Comparison of ENCODE assay signal across 13 cellular contexts in genomic region chr1:4027492-4028138, GRCh38.
DNase-seq lines count a peak whose midpoint lies in the region; ATAC-seq and TF ChIP-seq lines count a peak whose summit lies in the region.
"Had no signal": no experiment of that assay in that cellular context is flagged by ENCODE, and none has a peak within 500 bp of the region (broad histone marks: within the 10 kb centered on the region; RNA-seq: fewer than 3 reads in every experiment).

No MANE protein-coding gene starts in this region.

- peaks cover 10% of the 10 kb centered on the region for H3K27me3 Mint-ChIP-seq in nephron progenitor cell (ENCODE audit: low read depth, poor library complexity)

- peak overlapping the region; percentile 81 for H3K27ac ChIP-seq in BLaER1

- H3K27ac Mint-ChIP-seq in nephron progenitor cell = no peak overlapping the region
- H3K27ac Mint-ChIP-seq: activated naive CD8-positive, alpha-beta T cell had no signal

- H3K4me3 Mint-ChIP-seq in nephron progenitor cell = no peak overlapping the region
- H3K4me3 Mint-ChIP-seq: activated naive CD8-positive, alpha-beta T cell had no signal

- peaks cover 72% of the 10 kb centered on the region for H3K4me1 ChIP-seq in BLaER1

- no peak for TF ChIP-seq CTCF in nephron progenitor cell (IDR thresholded peaks at IDR 0.05)

- H3K4me3 ChIP-seq in BLaER1 = peak overlapping the region; percentile 58
- no peak overlapping the region for H3K4me3 ChIP-seq in H7 (ENCODE audit: insufficient read depth, low read depth, low read length)
- H3K4me3 ChIP-seq: MG63 had no signal

- no peaks in the 10 kb centered on the region for H3K36me3 Mint-ChIP-seq in nephron progenitor cell (ENCODE audit: low read depth)

- no peaks in the 10 kb centered on the region for H3K27me3 ChIP-seq in BLaER1
- no peaks in the 10 kb centered on the region for H3K27me3 ChIP-seq in H7 (ENCODE audit: control insufficient read depth, insufficient read depth, low read length)

- peak; percentile 81 for DNase-seq in H7
- DNase-seq in MV-4-11 (lab: John Stamatoyannopoulos, UW) = peak; percentile 28
- DNase-seq in NCI-H2029 (lab: John Stamatoyannopoulos, UW) = no peak
- no peak for DNase-seq in NCI-H526 treated with DMSO at 0.1 percent for 48 hours (lab: John Stamatoyannopoulos, UW)
- no peak for DNase-seq in foreskin melanocyte
- no peak for DNase-seq in nephron progenitor cell
- DNase-seq: dermis blood vessel endothelial cell, MG63, NCI-H82 had no signal

- peaks cover 21% of the 10 kb centered on the region for H3K9me3 ChIP-seq in BLaER1

- ATAC-seq in GM18502 (IDR thresholded peaks at IDR 0.05; ENCODE audit: poor library complexity, unreplicated experiment) = peak; percentile 86
- ATAC-seq: SK-N-SH treated with all-trans-retinoic acid at 6 μM for 48 hours had no signal

- peak overlapping the region; percentile 98 for H3K4me2 ChIP-seq in BLaER1

- peaks cover 14% of the 10 kb centered on the region for H3K4me1 Mint-ChIP-seq in nephron progenitor cell

- H3K9me3 Mint-ChIP-seq in nephron progenitor cell = peaks cover 18% of the 10 kb centered on the region

- peak overlapping the region; percentile 68; the same call in 1 of the 2 replicates for H3K9ac ChIP-seq in BLaER1

- H4K20me1 ChIP-seq in BLaER1 = no peaks in the 10 kb centered on the region

- no peaks in the 10 kb centered on the region for H3K36me3 ChIP-seq in BLaER1
- H3K36me3 ChIP-seq in H7 (replicated peaks; ENCODE audit: control insufficient read depth, insufficient read depth, low read length) = no peaks in the 10 kb centered on the region
- H3K36me3 ChIP-seq: MG63 had no signal

Comparison
In these comparisons a context has a peak if more than half of its experiments do, and no peak if none do; other contexts are left out.
1. DNase-seq: peak in H7 (single experiment) and MV-4-11 (single experiment); none in NCI-H2029 (single experiment), NCI-H526 treated with DMSO at 0.1 percent for 48 hours (single experiment), foreskin melanocyte (single experiment) and nephron progenitor cell (single experiment).